8 cellular contexts compared by ENCODE assay signal in genomic region chr17:46372236-46373229, GRCh38. TPM values are rescaled to one million over a fixed set of nuclear protein-coding genes. Genes with fewer than 3 reads are reported as not detected.
DNase-seq lines count a peak whose midpoint lies in the region; ATAC-seq and TF ChIP-seq lines count a peak whose summit lies in the region.
"Not testable (repeated sequence)": the region's sequence is repeated elsewhere in the genome, so short reads cannot be mapped to it uniquely, and the experiment has no call there.

No MANE protein-coding gene starts in this region.

- not testable (repeated sequence) for H2AK5ac ChIP-seq in IMR-90 (ENCODE audit: low read depth, low read length)

- not testable (repeated sequence) for H3K27ac Mint-ChIP-seq in activated naive CD8-positive, alpha-beta T cell treated with anti-CD3 and anti-CD28 coated beads, Interleukin-2, amount 50 U/mL, for 24 hours; stimulated activated naive B cell treated with anti-CD40 and anti-IgM and Interleukin-4, amounts not matched to agents 10 μg/mL and 1 μg/mL and 100 μg/mL, for 72 hours

- H4K20me1 ChIP-seq in IMR-90 (ENCODE audit: insufficient read depth, low read length) = not testable (repeated sequence)

- POLR2A ChIA-PET in IMR-90 (lab: Charles Lee; ENCODE audit: unreplicated experiment) = not testable (repeated sequence)

- not testable (repeated sequence) for H3K36me3 ChIP-seq in IMR-90 (ENCODE audit: control insufficient read depth, insufficient read depth, low read length)

- H3K27me3 ChIP-seq in IMR-90 (ENCODE audit: control insufficient read depth, insufficient read depth, low read length) = not testable (repeated sequence)

- H3K4me1 Mint-ChIP-seq in activated naive CD8-positive, alpha-beta T cell treated with anti-CD3 and anti-CD28 coated beads, Interleukin-2, amount 50 U/mL, for 24 hours; stimulated activated naive B cell treated with anti-CD40 and anti-IgM and Interleukin-4, amounts not matched to agents 10 μg/mL and 1 μg/mL and 100 μg/mL, for 72 hours: not testable (repeated sequence)

- not testable (repeated sequence) for H3K9me1 ChIP-seq in IMR-90 (ENCODE audit: insufficient read depth, low read length)

- not testable (repeated sequence) for H4K5ac ChIP-seq in IMR-90 (ENCODE audit: low read depth, low read length)

- not testable (repeated sequence) for H3K9me3 Mint-ChIP-seq in activated naive CD8-positive, alpha-beta T cell treated with anti-CD3 and anti-CD28 coated beads, Interleukin-2, amount 50 U/mL, for 24 hours; stimulated activated naive B cell treated with anti-CD40 and anti-IgM and Interleukin-4, amounts not matched to agents 10 μg/mL and 1 μg/mL and 100 μg/mL, for 72 hours

- not testable (repeated sequence) for TF ChIP-seq RAD21 in IMR-90 (IDR thresholded peaks at IDR 0.05; ENCODE audit: low read length)

- BruUV-seq in IMR-90 (replicated peaks; lab: Mats Ljungman, UMichigan) = not testable (repeated sequence)

- intact Hi-C loops in IMR-90 (cut with micrococcal nuclease); left colon (cut with DNase I, micrococcal nuclease): not testable (repeated sequence)

- not testable (repeated sequence) for TF ChIP-seq POLR2A in IMR-90 (IDR thresholded peaks at IDR 0.05; ENCODE audit: low read depth, low read length)

- H4K8ac ChIP-seq in IMR-90 (ENCODE audit: low read depth in 2 of 2, low read length in 2 of 2) = not testable (repeated sequence)

- not testable (repeated sequence) for H3K18ac ChIP-seq in IMR-90 (ENCODE audit: low read depth, low read length)

- H4K91ac ChIP-seq in IMR-90 (ENCODE audit: insufficient read depth, low read depth, low read length) = not testable (repeated sequence)

- not testable (repeated sequence) for H2AFZ ChIP-seq in IMR-90 (replicated peaks; ENCODE audit: low read length, poor library complexity)

- H3K4me3 Mint-ChIP-seq in activated naive CD8-positive, alpha-beta T cell treated with anti-CD3 and anti-CD28 coated beads, Interleukin-2, amount 50 U/mL, for 24 hours; stimulated activated naive B cell treated with anti-CD40 and anti-IgM and Interleukin-4, amounts not matched to agents 10 μg/mL and 1 μg/mL and 100 μg/mL, for 72 hours: not testable (repeated sequence)

- not testable (repeated sequence) for H3K56ac ChIP-seq in IMR-90 (ENCODE audit: extremely low read depth, insufficient read depth, low read length)

- H3K9me3 ChIP-seq in IMR-90 (ENCODE audit: control insufficient read depth, insufficient read depth, low read length) = not testable (repeated sequence)

- ATAC-seq in GM18511 (IDR thresholded peaks at IDR 0.05; ENCODE audit: unreplicated experiment) = peak; percentile 82
- peak; percentile 84 for ATAC-seq in GM19463 (IDR thresholded peaks at IDR 0.05; ENCODE audit: unreplicated experiment)
- peak; percentile 72 for ATAC-seq in HG02588 (IDR thresholded peaks at IDR 0.05; ENCODE audit: unreplicated experiment)
- ATAC-seq in HG03108 (IDR thresholded peaks at IDR 0.05; ENCODE audit: unreplicated experiment) = peak; percentile 71
- peak; percentile 97 for ATAC-seq in IMR-90 (ENCODE audit: low read depth)
- ATAC-seq in activated naive CD8-positive, alpha-beta T cell treated with anti-CD3 and anti-CD28 coated beads, Interleukin-2, amount 50 U/mL, for 24 hours = peak; percentile 80
- peak; percentile 93 for ATAC-seq in left colon
- ATAC-seq in stimulated activated naive B cell treated with anti-CD40 and anti-IgM and Interleukin-4, amounts not matched to agents 10 μg/mL and 1 μg/mL and 100 μg/mL, for 72 hours (replicated peaks) = peak; percentile 67 to 79

- not testable (repeated sequence) for H3K4ac ChIP-seq in IMR-90 (ENCODE audit: low read depth, low read length)

- H2BK20ac ChIP-seq in IMR-90 (ENCODE audit: low read depth, low read length) = not testable (repeated sequence)

- not testable (repeated sequence) for H2AK9ac ChIP-seq in IMR-90 (replicated peaks; ENCODE audit: low read depth, low read length, poor library complexity)

- dilution Hi-C loops in IMR-90 (cut with HindIII; ENCODE audit: low sequenced_read_pairs, unreplicated experiment) = not testable (repeated sequence)

- in situ Hi-C loops in IMR-90 (cut with MboI; ENCODE audit: low sequenced_read_pairs) = not testable (repeated sequence)

- not testable (repeated sequence) for H2BK5ac ChIP-seq in IMR-90 (ENCODE audit: low read depth, low read length, poor library complexity, severe bottlenecking)

- H3K23ac ChIP-seq in IMR-90 (ENCODE audit: low read depth, low read length) = not testable (repeated sequence)

- not testable (repeated sequence) for H3K4me2 ChIP-seq in IMR-90 (ENCODE audit: low read depth, low read length)

- H3K27ac ChIP-seq in IMR-90 (ENCODE audit: insufficient read depth, low read length) = not testable (repeated sequence)

- H2BK15ac ChIP-seq in IMR-90 (ENCODE audit: low read depth, low read length) = not testable (repeated sequence)

- TF ChIP-seq CTCF in IMR-90 (conservative IDR thresholded peaks at IDR 0.05; ENCODE audit: low read depth, low read length) = not testable (repeated sequence)

- H2BK120ac ChIP-seq in IMR-90 (ENCODE audit: low read depth, low read length) = not testable (repeated sequence)

- H3K4me3 ChIP-seq in IMR-90 (ENCODE audit: insufficient read depth, low read depth, low read length) = not testable (repeated sequence)

- not testable (repeated sequence) for H3K4me1 ChIP-seq in IMR-90 (ENCODE audit: control insufficient read depth, insufficient read depth, low read length)

- not testable (repeated sequence) for H3K14ac ChIP-seq in IMR-90 (replicated peaks; ENCODE audit: low read depth, low read length)

- H3K27me3 Mint-ChIP-seq in activated naive CD8-positive, alpha-beta T cell treated with anti-CD3 and anti-CD28 coated beads, Interleukin-2, amount 50 U/mL, for 24 hours; stimulated activated naive B cell treated with anti-CD40 and anti-IgM and Interleukin-4, amounts not matched to agents 10 μg/mL and 1 μg/mL and 100 μg/mL, for 72 hours: not testable (repeated sequence)

- not testable (repeated sequence) for H3K36me3 Mint-ChIP-seq in activated naive CD8-positive, alpha-beta T cell treated with anti-CD3 and anti-CD28 coated beads, Interleukin-2, amount 50 U/mL, for 24 hours (ENCODE audit: low read depth); stimulated activated naive B cell treated with anti-CD40 and anti-IgM and Interleukin-4, amounts not matched to agents 10 μg/mL and 1 μg/mL and 100 μg/mL, for 72 hours

- H3K79me1 ChIP-seq in IMR-90 (ENCODE audit: low read depth in 1 of 2, low read length in 2 of 2) = not testable (repeated sequence)

- not testable (repeated sequence) for H3K9ac ChIP-seq in IMR-90 (ENCODE audit: low read depth, low read length)

- CTCF ChIA-PET in IMR-90 (lab: Yijun Ruan, JAX) = not testable (repeated sequence)

- not testable (repeated sequence) for DNase-seq in IMR-90; activated naive CD8-positive, alpha-beta T cell treated with anti-CD3 and anti-CD28 coated beads, Interleukin-2, amount 50 U/mL, for 24 hours; left colon; stimulated activated naive B cell treated with anti-CD40 and anti-IgM and Interleukin-4, amounts not matched to agents 10 μg/mL and 1 μg/mL and 100 μg/mL, for 72 hours

- WGBS in IMR-90 (ENCODE audit: extremely low coverage in 2 of 2, insufficient read length in 1 of 2), 2 experiments = no CpG with 5 or more reads among the region's 95 CpGs

RNA-seq across cellular contexts. Expression of gene ARL17B, which starts 11.0 kb away (rescaled TPM):
- 4.8 and 5.0 TPM in 2 replicates for total RNA-seq in IMR-90 (2012; rRNA removed)
- 4.6 and 6.5 TPM in 2 replicates for polyA plus RNA-seq in IMR-90 (2012; rRNA removed)
- polyA plus RNA-seq in IMR-90 (2012; cell fraction: cytosol; rRNA removed) = 3.0 and 4.3 TPM in 2 replicates
- polyA plus RNA-seq in IMR-90 (2012; cell fraction: nucleus; rRNA removed; ENCODE audit: low replicate concordance) = 5.6 and 15.7 TPM in 2 replicates
- total RNA-seq in left colon = 10 to 100 TPM; 10.4 to 11.1 TPM
